ENCODE assay signal across 15 cellular contexts in genomic region chr3:144244662-144245061, GRCh38.
"Had no signal": no experiment of that assay in that cellular context is flagged by ENCODE, and none has a peak within 500 bp of the region (broad histone marks: within the 10 kb centered on the region; RNA-seq: fewer than 3 reads in every experiment).

No MANE protein-coding gene starts in this region.

- H3K27me3 ChIP-seq: ascending aorta, dorsolateral prefrontal cortex, heart left ventricle, left lung, testis had no signal

- DNase-seq: activated CD4-positive, alpha-beta T cell treated with anti-CD3 and anti-CD28 coated beads for 4 hours; activated CD8-positive, alpha-beta memory T cell treated with anti-CD3 and anti-CD28 coated beads, Interleukin-2, amount 50 U/mL, for 48 hours; activated CD8-positive, alpha-beta T cell treated with anti-CD3 and anti-CD28 coated beads, Interleukin-2, amount 10 ng/mL, durations not matched to agents 7 days and 5 days; activated naive CD4-positive, alpha-beta T cell; dorsolateral prefrontal cortex; foreskin melanocyte; heart left ventricle; left lung; stimulated activated CD4-positive, alpha-beta T cell treated with anti-CD3 and anti-CD28 coated beads, Interleukin-12 subunit alpha, Interleukin-12 subunit beta, amount 100 ng/mL, for 4 hours; stimulated activated CD4-positive, alpha-beta T cell treated with anti-CD3 and anti-CD28 coated beads, Interleukin-2, amount 100 ng/mL, for 48 hours; stimulated activated naive CD8-positive, alpha-beta T cell treated with anti-CD3 and anti-CD28 coated beads, Interleukin-15, amount 100 ng/mL, for 72 hours; T-helper 9 cell; testis had no signal

- H3K4me1 ChIP-seq: ascending aorta, left lung, testis had no signal

- ATAC-seq: activated CD8-positive, alpha-beta T cell treated with anti-CD3 and anti-CD28 coated beads, Interleukin-2, amount 10 ng/mL, durations not matched to agents 7 days and 5 days; heart left ventricle; left lung; stimulated activated naive CD8-positive, alpha-beta T cell treated with anti-CD3 and anti-CD28 coated beads, Interleukin-15, amount 100 ng/mL, for 72 hours had no signal

- H3K4me3 ChIP-seq: ascending aorta, dorsolateral prefrontal cortex, heart left ventricle, left lung, testis had no signal

- H3K27ac ChIP-seq: ascending aorta, dorsolateral prefrontal cortex, heart left ventricle, left lung, testis, VCaP had no signal

- H3K9me3 ChIP-seq: ascending aorta, heart left ventricle, left lung, testis had no signal

- H3K36me3 ChIP-seq: ascending aorta, heart left ventricle, left lung had no signal
